Comparison of ENCODE assay signal across 31 cellular contexts in the genomic region with DNA sequence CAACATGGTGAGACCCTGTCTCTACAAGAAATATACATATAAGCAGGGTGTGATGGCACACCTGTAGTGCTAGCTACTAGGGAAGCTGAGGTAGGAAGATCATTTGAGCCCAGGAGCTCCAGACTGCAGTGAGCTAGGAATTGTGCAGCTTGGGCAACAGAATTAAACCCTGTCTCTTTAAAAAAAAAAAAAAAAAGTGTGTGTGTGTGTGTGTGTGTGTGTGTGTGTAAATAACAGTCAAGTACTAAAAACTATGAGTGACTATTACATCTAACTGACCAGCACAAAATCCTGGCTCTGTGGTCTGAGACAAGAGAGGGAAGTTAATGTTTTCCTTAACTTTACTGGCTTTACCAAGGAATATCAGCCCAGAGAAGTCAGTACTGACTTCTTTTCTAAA.
"Had no signal": no experiment of that assay in that cellular context is flagged by ENCODE, and none has a peak within 500 bp of the region (broad histone marks: within the 10 kb centered on the region; RNA-seq: fewer than 3 reads in every experiment).

No MANE protein-coding gene starts in this region.

- H3K9me3 ChIP-seq: gastroesophageal sphincter, lower lobe of right lung, ovary, sigmoid colon, stomach, thyroid gland had no signal

- DNase-seq: activated CD4-positive, alpha-beta memory T cell treated with anti-CD3 and anti-CD28 coated beads for 36 hours; activated CD4-positive, alpha-beta T cell treated with anti-CD3 and anti-CD28 coated beads for 48 hours; activated CD8-positive, alpha-beta memory T cell treated with anti-CD3 and anti-CD28 coated beads, Interleukin-2, amount 50 U/mL, for 4 hours; activated gamma-delta T cell; activated naive CD4-positive, alpha-beta T cell treated with anti-CD3 and anti-CD28 coated beads, Interleukin-2, amount 50 U/mL, for 16 hours; activated naive CD8-positive, alpha-beta T cell treated with anti-CD3 and anti-CD28 coated beads, Interleukin-2, amount 50 U/mL, for 24 hours; activated T-cell treated with anti-CD3 and anti-CD28 coated beads, Interleukin-2, amount 50 U/mL, for 1 hour; amygdala; caudate nucleus; cortex of kidney; effector memory CD8-positive, alpha-beta T cell; erythroblast; head of caudate nucleus; hippocampal formation; lower lobe of right lung; naive thymus-derived CD4-positive, alpha-beta T cell; ovary; retina; sigmoid colon; small intestine; stimulated activated CD4-positive, alpha-beta T cell treated with anti-CD3 and anti-CD28 coated beads, Interleukin-4, amount 100 ng/mL, for 4 hours; stimulated activated CD8-positive, alpha-beta memory T cell treated with anti-CD3 and anti-CD28 coated beads, Interleukin-4, amount 100 ng/mL, for 48 hours; stomach; T-helper 9 cell; thyroid gland; WERI-Rb-1 had no signal

- H3K27me3 Mint-ChIP-seq: activated CD4-positive, alpha-beta memory T cell treated with anti-CD3 and anti-CD28 coated beads for 36 hours; activated naive CD8-positive, alpha-beta T cell treated with anti-CD3 and anti-CD28 coated beads, Interleukin-2, amount 50 U/mL, for 24 hours; effector memory CD8-positive, alpha-beta T cell; naive thymus-derived CD4-positive, alpha-beta T cell; progenitor cell of endocrine pancreas; stimulated activated memory B cell treated with anti-CD40 and anti-IgM and Interleukin-4, amounts not matched to agents 10 μg/mL and 1 μg/mL and 100 μg/mL, for 72 hours had no signal

- H3K4me3 ChIP-seq: gastroesophageal sphincter, lower lobe of right lung, ovary, sigmoid colon, stomach, thyroid gland had no signal

- H3K4me1 ChIP-seq: thyroid gland had no signal

- H3K9me3 Mint-ChIP-seq: activated naive CD8-positive, alpha-beta T cell treated with anti-CD3 and anti-CD28 coated beads, Interleukin-2, amount 50 U/mL, for 24 hours; effector memory CD8-positive, alpha-beta T cell had no signal

- FAIRE-seq: keratinocyte, small intestine had no signal

- ATAC-seq: activated CD4-positive, CD25-positive, alpha-beta regulatory T cell treated with anti-CD3 and anti-CD28 coated beads, Interleukin-2, amount 50 U/mL, for 24 hours; activated naive CD8-positive, alpha-beta T cell treated with anti-CD3 and anti-CD28 coated beads, Interleukin-2, amount 50 U/mL, for 24 hours; effector memory CD8-positive, alpha-beta T cell; gastroesophageal sphincter; lower lobe of right lung; naive thymus-derived CD4-positive, alpha-beta T cell; stimulated activated memory B cell treated with anti-CD40 and anti-IgM and Interleukin-4, amounts not matched to agents 10 μg/mL and 1 μg/mL and 100 μg/mL, for 72 hours had no signal

- H3K36me3 ChIP-seq: gastroesophageal sphincter, lower lobe of right lung, ovary, sigmoid colon, stomach, thyroid gland, WERI-Rb-1 had no signal

- H3K27ac Mint-ChIP-seq: activated CD4-positive, alpha-beta memory T cell treated with anti-CD3 and anti-CD28 coated beads for 36 hours; activated naive CD8-positive, alpha-beta T cell treated with anti-CD3 and anti-CD28 coated beads, Interleukin-2, amount 50 U/mL, for 24 hours; progenitor cell of endocrine pancreas; stimulated activated memory B cell treated with anti-CD40 and anti-IgM and Interleukin-4, amounts not matched to agents 10 μg/mL and 1 μg/mL and 100 μg/mL, for 72 hours had no signal

- H3K4me3 Mint-ChIP-seq: activated CD4-positive, alpha-beta memory T cell treated with anti-CD3 and anti-CD28 coated beads for 36 hours; activated naive CD8-positive, alpha-beta T cell treated with anti-CD3 and anti-CD28 coated beads, Interleukin-2, amount 50 U/mL, for 24 hours; effector memory CD8-positive, alpha-beta T cell; stimulated activated memory B cell treated with anti-CD40 and anti-IgM and Interleukin-4, amounts not matched to agents 10 μg/mL and 1 μg/mL and 100 μg/mL, for 72 hours had no signal
